In genomic region chr3:15488002-15488401, GRCh38 we compare ENCODE assay signal across 37 cellular contexts.
"Had no signal": no experiment of that assay in that cellular context is flagged by ENCODE, and none has a peak within 500 bp of the region (broad histone marks: within the 10 kb centered on the region; RNA-seq: fewer than 3 reads in every experiment).

No MANE protein-coding gene starts in this region.

- H3K4me3 ChIP-seq: adrenal gland, ascending aorta, body of pancreas, breast epithelium, cardiac muscle cell had no signal

- H3K27me3 Mint-ChIP-seq: activated naive CD4-positive, alpha-beta T cell treated with anti-CD3 and anti-CD28 coated beads, Interleukin-2, amount 50 U/mL, for 24 hours; activated naive CD8-positive, alpha-beta T cell; activated naive CD8-positive, alpha-beta T cell treated with anti-CD3 and anti-CD28 coated beads, Interleukin-2, amount 50 U/mL, for 24 hours; activated T-cell treated with anti-CD3 and anti-CD28 coated beads, Interleukin-2, amount 50 U/mL, for 24 hours; activated T-helper 17 cell treated with anti-CD3 and anti-CD28 coated beads, Interleukin-2, amount 50 U/mL, for 72 hours; brain; central memory CD8-positive, alpha-beta T cell had no signal

- H3K9me3 Mint-ChIP-seq: activated naive CD4-positive, alpha-beta T cell treated with anti-CD3 and anti-CD28 coated beads for 36 hours; activated naive CD4-positive, alpha-beta T cell treated with anti-CD3 and anti-CD28 coated beads, Interleukin-2, amount 10 ng/mL, durations not matched to agents 7 days and 5 days; activated naive CD4-positive, alpha-beta T cell treated with anti-CD3 and anti-CD28 coated beads, Interleukin-2, amount 50 U/mL, for 24 hours; activated naive CD8-positive, alpha-beta T cell treated with anti-CD3 and anti-CD28 coated beads for 36 hours; activated naive CD8-positive, alpha-beta T cell treated with anti-CD3 and anti-CD28 coated beads, Interleukin-2, amount 50 U/mL, for 24 hours; activated T-cell treated with anti-CD3 and anti-CD28 coated beads, Interleukin-2, amount 50 U/mL, for 24 hours; activated T-cell treated with anti-CD3 and anti-CD28 coated beads, Interleukin-2, amount 50 U/mL, for 4 hours; activated T-helper 1 cell treated with anti-CD3 and anti-CD28 coated beads, Interleukin-12 subunit alpha, Interleukin-12 subunit beta, Interleukin-2, Interleukin-4 antibody, amounts not matched to agents 30 ng/mL and 10 ng/mL and 1 ng/mL, durations not matched to agents 14 hours and 24 hours and 36 hours; activated T-helper 17 cell treated with anti-CD3 and anti-CD28 coated beads, Interleukin-2, amount 50 U/mL, for 72 hours; activated T-helper 2 cell treated with anti-CD3 and anti-CD28 coated beads, Interferon-gamma antibody, Interleukin-2, Interleukin-4, amounts not matched to agents 10 μg/mL and 5 μg/mL and 100 μg/mL, durations not matched to agents 14 hours and 24 hours and 36 hours; central memory CD8-positive, alpha-beta T cell had no signal

- H3K4me3 Mint-ChIP-seq: activated naive CD4-positive, alpha-beta T cell treated with anti-CD3 and anti-CD28 coated beads for 36 hours; activated naive CD4-positive, alpha-beta T cell treated with anti-CD3 and anti-CD28 coated beads, Interleukin-2, amount 10 ng/mL, durations not matched to agents 7 days and 5 days; activated naive CD4-positive, alpha-beta T cell treated with anti-CD3 and anti-CD28 coated beads, Interleukin-2, amount 50 U/mL, for 24 hours; activated naive CD8-positive, alpha-beta T cell; activated naive CD8-positive, alpha-beta T cell treated with anti-CD3 and anti-CD28 coated beads for 36 hours; activated naive CD8-positive, alpha-beta T cell treated with anti-CD3 and anti-CD28 coated beads, Interleukin-2, amount 10 ng/mL, durations not matched to agents 7 days and 5 days; activated naive CD8-positive, alpha-beta T cell treated with anti-CD3 and anti-CD28 coated beads, Interleukin-2, amount 50 U/mL, for 24 hours; activated T-cell treated with anti-CD3 and anti-CD28 coated beads, Interleukin-2, amount 50 U/mL, for 24 hours; activated T-cell treated with anti-CD3 and anti-CD28 coated beads, Interleukin-2, amount 50 U/mL, for 4 hours; activated T-cell treated with anti-CD3 and anti-CD28 coated beads, Interleukin-2, amount 50 U/mL, for 72 hours; activated T-helper 1 cell treated with anti-CD3 and anti-CD28 coated beads, Interleukin-12 subunit alpha, Interleukin-12 subunit beta, Interleukin-2, Interleukin-4 antibody, amounts not matched to agents 30 ng/mL and 10 ng/mL and 1 ng/mL, durations not matched to agents 14 hours and 24 hours and 36 hours; activated T-helper 17 cell treated with anti-CD3 and anti-CD28 coated beads, Interleukin-2, amount 50 U/mL, for 72 hours; brain; central memory CD8-positive, alpha-beta T cell had no signal

- DNase-seq: activated effector memory CD4-positive, alpha-beta T cell treated with anti-CD3 and anti-CD28 coated beads, Interleukin-2, amount 50 U/mL, for 16 hours; activated effector memory CD4-positive, alpha-beta T cell treated with Interleukin-2 at 50 U/mL for 16 hours; activated gamma-delta T cell; activated gamma-delta T cell treated with Interleukin-2 at 50 U/mL for 16 hours; activated naive CD4-positive, alpha-beta T cell; activated naive CD4-positive, alpha-beta T cell treated with anti-CD3 and anti-CD28 coated beads for 36 hours; activated naive CD4-positive, alpha-beta T cell treated with anti-CD3 and anti-CD28 coated beads, Interleukin-2, amount 10 ng/mL, durations not matched to agents 7 days and 5 days; activated naive CD4-positive, alpha-beta T cell treated with anti-CD3 and anti-CD28 coated beads, Interleukin-2, amount 50 U/mL, for 16 hours; activated naive CD4-positive, alpha-beta T cell treated with Interleukin-2 at 50 U/mL for 16 hours; activated naive CD8-positive, alpha-beta T cell treated with anti-CD3 and anti-CD28 coated beads for 36 hours; activated naive CD8-positive, alpha-beta T cell treated with anti-CD3 and anti-CD28 coated beads, Interleukin-2, amount 10 ng/mL, durations not matched to agents 7 days and 5 days; activated naive CD8-positive, alpha-beta T cell treated with anti-CD3 and anti-CD28 coated beads, Interleukin-2, amount 50 U/mL, for 24 hours; activated T-cell treated with anti-CD3 and anti-CD28 coated beads, Interleukin-2, amount 50 U/mL, for 1 hour; activated T-cell treated with anti-CD3 and anti-CD28 coated beads, Interleukin-2, amount 50 U/mL, for 24 hours; activated T-cell treated with anti-CD3 and anti-CD28 coated beads, Interleukin-2, amount 50 U/mL, for 4 hours; activated T-cell treated with anti-CD3 and anti-CD28 coated beads, Interleukin-2, amount 50 U/mL, for 48 hours; activated T-cell treated with anti-CD3 and anti-CD28 coated beads, Interleukin-2, amount 50 U/mL, for 72 hours; adrenal gland; amniotic stem cell; amygdala; anterior cingulate cortex; aorta; body of pancreas; brain microvascular endothelial cell; caudate nucleus; central memory CD4-positive, alpha-beta T cell; cerebellar nuclear complex had no signal

- H3K36me3 ChIP-seq: adrenal gland, brain microvascular endothelial cell, breast epithelium, cardiac muscle cell had no signal

- H3K27me3 ChIP-seq: adrenal gland, ascending aorta, body of pancreas, brain microvascular endothelial cell, breast epithelium, cardiac muscle cell had no signal

- H3K4me1 ChIP-seq: adrenal gland, ascending aorta, breast epithelium had no signal

- ATAC-seq: activated naive CD8-positive, alpha-beta T cell treated with anti-CD3 and anti-CD28 coated beads, Interleukin-2, amount 50 U/mL, for 24 hours; activated T-cell treated with anti-CD3 and anti-CD28 coated beads, Interleukin-2, amount 50 U/mL, for 4 hours; activated T-cell treated with anti-CD3 and anti-CD28 coated beads, Interleukin-2, amount 50 U/mL, for 72 hours; activated T-helper 17 cell treated with anti-CD3 and anti-CD28 coated beads, Interleukin-2, amount 50 U/mL, for 72 hours; body of pancreas had no signal

- H3K9me3 ChIP-seq: adrenal gland, ascending aorta, body of pancreas, breast epithelium had no signal

- H3K27ac ChIP-seq: adrenal gland, ascending aorta, body of pancreas, brain microvascular endothelial cell, breast epithelium, cardiac muscle cell had no signal

- H3K4me1 Mint-ChIP-seq: activated naive CD4-positive, alpha-beta T cell treated with anti-CD3 and anti-CD28 coated beads, Interleukin-2, amount 10 ng/mL, durations not matched to agents 7 days and 5 days; activated naive CD4-positive, alpha-beta T cell treated with anti-CD3 and anti-CD28 coated beads, Interleukin-2, amount 50 U/mL, for 24 hours; activated naive CD8-positive, alpha-beta T cell treated with anti-CD3 and anti-CD28 coated beads for 36 hours; activated T-helper 17 cell treated with anti-CD3 and anti-CD28 coated beads, Interleukin-2, amount 50 U/mL, for 72 hours; brain; central memory CD8-positive, alpha-beta T cell had no signal

- H3K27ac Mint-ChIP-seq: activated naive CD4-positive, alpha-beta T cell treated with anti-CD3 and anti-CD28 coated beads for 36 hours; activated naive CD4-positive, alpha-beta T cell treated with anti-CD3 and anti-CD28 coated beads, Interleukin-2, amount 10 ng/mL, durations not matched to agents 7 days and 5 days; activated naive CD4-positive, alpha-beta T cell treated with anti-CD3 and anti-CD28 coated beads, Interleukin-2, amount 50 U/mL, for 24 hours; activated naive CD8-positive, alpha-beta T cell; activated naive CD8-positive, alpha-beta T cell treated with anti-CD3 and anti-CD28 coated beads for 36 hours; activated naive CD8-positive, alpha-beta T cell treated with anti-CD3 and anti-CD28 coated beads, Interleukin-2, amount 10 ng/mL, durations not matched to agents 7 days and 5 days; activated naive CD8-positive, alpha-beta T cell treated with anti-CD3 and anti-CD28 coated beads, Interleukin-2, amount 50 U/mL, for 24 hours; activated T-cell treated with anti-CD3 and anti-CD28 coated beads, Interleukin-2, amount 50 U/mL, for 24 hours; activated T-cell treated with anti-CD3 and anti-CD28 coated beads, Interleukin-2, amount 50 U/mL, for 72 hours; activated T-helper 1 cell treated with anti-CD3 and anti-CD28 coated beads, Interleukin-12 subunit alpha, Interleukin-12 subunit beta, Interleukin-2, Interleukin-4 antibody, amounts not matched to agents 30 ng/mL and 10 ng/mL and 1 ng/mL, durations not matched to agents 14 hours and 24 hours and 36 hours; activated T-helper 17 cell treated with anti-CD3 and anti-CD28 coated beads, Interleukin-2, amount 50 U/mL, for 72 hours; activated T-helper 2 cell treated with anti-CD3 and anti-CD28 coated beads, Interferon-gamma antibody, Interleukin-2, Interleukin-4, amounts not matched to agents 10 μg/mL and 5 μg/mL and 100 μg/mL, durations not matched to agents 14 hours and 24 hours and 36 hours; brain had no signal
